Comparison of ENCODE assay signal across 27 cellular contexts in genomic region chr12:62530596-62530995, GRCh38.
DNase-seq lines count a peak whose midpoint lies in the region; ATAC-seq, FAIRE-seq and TF ChIP-seq lines count a peak whose summit lies in the region.
"Had no signal": no experiment of that assay in that cellular context is flagged by ENCODE, and none has a peak within 500 bp of the region (broad histone marks: within the 10 kb centered on the region; RNA-seq: fewer than 3 reads in every experiment).

No MANE protein-coding gene starts in this region.

- H3K4me3 ChIP-seq in AG10803 (ENCODE audit: low read length) (no peak overlapping the region), astrocyte of the spinal cord (ENCODE audit: low read depth, low read length) (no peak overlapping the region), pancreas (no peak overlapping the region)
- H3K4me3 ChIP-seq: adrenal gland, esophagus muscularis mucosa, HAP-1, heart left ventricle, thyroid gland had no signal

- H3K4me1 Mint-ChIP-seq in T-helper 2 cell treated with Interferon-gamma antibody and Interleukin-4, amounts not matched to agents 5 μg/mL and 100 μg/mL, for 36 hours (ENCODE audit: low read depth), result peaks cover 5% of the 10 kb centered on the region
- H3K4me1 Mint-ChIP-seq: central memory CD8-positive, alpha-beta T cell had no signal

- H3K36me3 Mint-ChIP-seq in T-helper 2 cell treated with Interferon-gamma antibody and Interleukin-4, amounts not matched to agents 5 μg/mL and 100 μg/mL, for 36 hours (ENCODE audit: low read depth), result peaks cover 27% of the 10 kb centered on the region

- DNase-seq in AG10803 (ENCODE audit: low read depth) (peak; percentile 58), HTR-8/SVneo (ENCODE audit: insufficient read length, low spot score) (peak; percentile 5), astrocyte of the spinal cord (ENCODE audit: low read depth, low spot score) (peak; percentile 51), hepatic stellate cell (ENCODE audit: low spot score) (peak; percentile 6), pancreas (no peak)
- no peak for DNase-seq in activated CD4-positive, CD25-positive, alpha-beta regulatory T cell (lab: John Stamatoyannopoulos, UW)
- DNase-seq in T-helper 2 cell treated with Interferon-gamma antibody and Interleukin-4, amounts not matched to agents 5 μg/mL and 100 μg/mL, for 36 hours (ENCODE audit: low spot score), result no peak
- DNase-seq: activated CD4-positive, alpha-beta memory T cell treated with anti-CD3 and anti-CD28 coated beads for 36 hours; activated gamma-delta T cell; activated T-cell treated with anti-CD3 and anti-CD28 coated beads for 4 hours; adrenal gland; AML-193; DMS79; effector memory CD8-positive, alpha-beta T cell; heart left ventricle; immature natural killer cell; NCI-H1436 treated with DMSO at 0.1 percent for 48 hours; NCI-H2171; small intestine; stimulated activated naive CD8-positive, alpha-beta T cell treated with anti-CD3 and anti-CD28 coated beads, Interleukin-15, Interleukin-2, amounts not matched to agents 100 U/mL and 50 U/mL, for 24 hours; thyroid gland; WERI-Rb-1 had no signal

- no peaks in the 10 kb centered on the region for H3K9me3 ChIP-seq in pancreas
- H3K9me3 ChIP-seq: adrenal gland, esophagus muscularis mucosa, HAP-1, heart left ventricle, thyroid gland had no signal

- H3K4me1 ChIP-seq in pancreas, result peaks cover 0 to 10% (median 8%) of the 10 kb centered on the region in 3 donors
- H3K4me1 ChIP-seq: adrenal gland, esophagus muscularis mucosa, heart left ventricle had no signal

- no peak overlapping the region for H3K27ac ChIP-seq in pancreas
- H3K27ac ChIP-seq: adrenal gland, esophagus muscularis mucosa, heart left ventricle, thyroid gland, WERI-Rb-1 had no signal

- intact Hi-C loops in pancreas (cut with DNase I), result no loop called here

- H3K36me3 ChIP-seq in pancreas, result no peaks in the 10 kb centered on the region

- H3K27ac Mint-ChIP-seq in T-helper 2 cell treated with Interferon-gamma antibody and Interleukin-4, amounts not matched to agents 5 μg/mL and 100 μg/mL, for 36 hours, result no peak overlapping the region
- H3K27ac Mint-ChIP-seq: activated CD4-positive, alpha-beta memory T cell treated with anti-CD3 and anti-CD28 coated beads for 36 hours; progenitor cell of endocrine pancreas had no signal

- FAIRE-seq in HTR-8/SVneo (lab: Jason Lieb, UNC) (peak; percentile 48), pancreas (lab: Jason Lieb, UNC) (no peak)
- FAIRE-seq: small intestine had no signal

- H3K27me3 ChIP-seq in pancreas, result no peaks in the 10 kb centered on the region
- H3K27me3 ChIP-seq: adrenal gland, esophagus muscularis mucosa, heart left ventricle, thyroid gland had no signal

- in situ Hi-C loops in astrocyte of the spinal cord (cut with HindIII; ENCODE audit: low sequenced_read_pairs), result no loop called here

- H3K27me3 Mint-ChIP-seq in T-helper 2 cell treated with Interferon-gamma antibody and Interleukin-4, amounts not matched to agents 5 μg/mL and 100 μg/mL, for 36 hours (ENCODE audit: low read depth), result no peaks in the 10 kb centered on the region
- H3K27me3 Mint-ChIP-seq: activated CD4-positive, alpha-beta memory T cell treated with anti-CD3 and anti-CD28 coated beads for 36 hours; central memory CD8-positive, alpha-beta T cell; effector memory CD8-positive, alpha-beta T cell; progenitor cell of endocrine pancreas had no signal

- H3K4me3 Mint-ChIP-seq in T-helper 2 cell treated with Interferon-gamma antibody and Interleukin-4, amounts not matched to agents 5 μg/mL and 100 μg/mL, for 36 hours, result no peak overlapping the region
- H3K4me3 Mint-ChIP-seq: activated CD4-positive, alpha-beta memory T cell treated with anti-CD3 and anti-CD28 coated beads for 36 hours; central memory CD8-positive, alpha-beta T cell; effector memory CD8-positive, alpha-beta T cell; immature natural killer cell had no signal

- 88 to 93% methylated on average over 1 of the region's 1 CpG for WGBS in pancreas, 2 donors

- TF ChIP-seq CTCF in AG10803 (conservative IDR thresholded peaks at IDR 0.05; ENCODE audit: low read length) (no peak), astrocyte of the spinal cord (IDR thresholded peaks at IDR 0.05; ENCODE audit: low read depth, low read length) (no peak), pancreas (IDR thresholded peaks at IDR 0.05) (no peak)

- H3K9me3 Mint-ChIP-seq in T-helper 2 cell treated with Interferon-gamma antibody and Interleukin-4, amounts not matched to agents 5 μg/mL and 100 μg/mL, for 36 hours, result no peaks in the 10 kb centered on the region
- H3K9me3 Mint-ChIP-seq: activated CD4-positive, alpha-beta memory T cell treated with anti-CD3 and anti-CD28 coated beads for 36 hours; central memory CD8-positive, alpha-beta T cell; effector memory CD8-positive, alpha-beta T cell; immature natural killer cell had no signal

- no peak for ATAC-seq in pancreas
- ATAC-seq in GM19452 (IDR thresholded peaks at IDR 0.05; ENCODE audit: unreplicated experiment), result no peak
- ATAC-seq: effector memory CD8-positive, alpha-beta T cell; heart left ventricle; stimulated activated naive CD8-positive, alpha-beta T cell treated with anti-CD3 and anti-CD28 coated beads, Interleukin-15, Interleukin-2, amounts not matched to agents 100 U/mL and 50 U/mL, for 24 hours had no signal

Comparison
In these comparisons a context has a peak if more than half of its experiments do, and no peak if none do; other contexts are left out.
1. DNase-seq: peak in AG10803 (single experiment), HTR-8/SVneo (single experiment), astrocyte of the spinal cord (single experiment) and hepatic stellate cell (single experiment); none in activated CD4-positive, CD25-positive, alpha-beta regulatory T cell (0 of 4), pancreas (0 of 6) and T-helper 2 cell treated with Interferon-gamma antibody and Interleukin-4, amounts not matched to agents 5 μg/mL and 100 μg/mL, for 36 hours (single experiment).